ENCODE assay signal across 11 cellular contexts in genomic region chr10:88254091-88254490, GRCh38.
DNase-seq lines count a peak whose midpoint lies in the region; ATAC-seq lines count a peak whose summit lies in the region.
"Had no signal": no experiment of that assay in that cellular context is flagged by ENCODE, and none has a peak within 500 bp of the region (broad histone marks: within the 10 kb centered on the region; RNA-seq: fewer than 3 reads in every experiment).

No MANE protein-coding gene starts in this region.

- intact Hi-C loops in activated CD4-positive, alpha-beta T cell treated with anti-CD3 and anti-CD28 coated beads, Interleukin-2, amount 10 ng/mL, durations not matched to agents 24 days and 14 days (cut with micrococcal nuclease): loop anchor here (2.0 kb wide), 1 partner anchor 17 kb away; no protein-coding TSS in a partner anchor

- H3K4me1 Mint-ChIP-seq in activated CD4-positive, alpha-beta T cell treated with anti-CD3 and anti-CD28 coated beads, Interleukin-2, amount 10 ng/mL, durations not matched to agents 24 days and 14 days: peaks cover 11% of the 10 kb centered on the region
- H3K4me1 Mint-ChIP-seq in stimulated activated naive CD8-positive, alpha-beta T cell treated with anti-CD3 and anti-CD28 coated beads, Interleukin-15, amount 100 ng/mL, for 72 hours: peaks cover 7% of the 10 kb centered on the region

- peak overlapping the region; percentile 25 for H3K27ac Mint-ChIP-seq in activated CD4-positive, alpha-beta T cell treated with anti-CD3 and anti-CD28 coated beads, Interleukin-2, amount 10 ng/mL, durations not matched to agents 24 days and 14 days
- no peak overlapping the region for H3K27ac Mint-ChIP-seq in stimulated activated naive CD8-positive, alpha-beta T cell treated with anti-CD3 and anti-CD28 coated beads, Interleukin-15, amount 100 ng/mL, for 72 hours

- peaks cover 8% of the 10 kb centered on the region for H3K9me3 Mint-ChIP-seq in activated CD4-positive, alpha-beta T cell treated with anti-CD3 and anti-CD28 coated beads, Interleukin-2, amount 10 ng/mL, durations not matched to agents 24 days and 14 days
- no peaks in the 10 kb centered on the region for H3K9me3 Mint-ChIP-seq in stimulated activated naive CD8-positive, alpha-beta T cell treated with anti-CD3 and anti-CD28 coated beads, Interleukin-15, amount 100 ng/mL, for 72 hours

- ATAC-seq in stimulated activated naive CD8-positive, alpha-beta T cell treated with anti-CD3 and anti-CD28 coated beads, Interleukin-15, amount 100 ng/mL, for 72 hours: peak; percentile 87
- no peak for ATAC-seq in GM18511 (IDR thresholded peaks at IDR 0.05; ENCODE audit: unreplicated experiment)

- no peaks in the 10 kb centered on the region for H3K36me3 Mint-ChIP-seq in activated CD4-positive, alpha-beta T cell treated with anti-CD3 and anti-CD28 coated beads, Interleukin-2, amount 10 ng/mL, durations not matched to agents 24 days and 14 days (ENCODE audit: low read depth)

- H3K4me3 Mint-ChIP-seq in activated CD4-positive, alpha-beta T cell treated with anti-CD3 and anti-CD28 coated beads, Interleukin-2, amount 10 ng/mL, durations not matched to agents 24 days and 14 days: no peak overlapping the region
- no peak overlapping the region for H3K4me3 Mint-ChIP-seq in stimulated activated naive CD8-positive, alpha-beta T cell treated with anti-CD3 and anti-CD28 coated beads, Interleukin-15, amount 100 ng/mL, for 72 hours

- DNase-seq in activated CD4-positive, alpha-beta T cell treated with anti-CD3 and anti-CD28 coated beads, Interleukin-2, amount 10 ng/mL, durations not matched to agents 24 days and 14 days: peak; percentile 52
- DNase-seq in activated CD4-positive, alpha-beta T cell treated with anti-CD3 and anti-CD28 coated beads, Interleukin-2, amount 50 U/mL, for 1 hour: no peak
- DNase-seq in NCI-H226 (peak; percentile 74), epithelial cell of prostate (ENCODE audit: low read depth, low spot score) (peak; percentile 68), NCI-H2171 (lab: John Stamatoyannopoulos, UW) (no peak), HuH-7 (ENCODE audit: low spot score) (no peak)
- DNase-seq in stimulated activated naive CD8-positive, alpha-beta T cell treated with anti-CD3 and anti-CD28 coated beads, Interleukin-15, amount 100 ng/mL, for 72 hours: no peak
- DNase-seq: AML-193, heart right ventricle, NCI-H1436 had no signal

- H3K27me3 Mint-ChIP-seq in activated CD4-positive, alpha-beta T cell treated with anti-CD3 and anti-CD28 coated beads, Interleukin-2, amount 10 ng/mL, durations not matched to agents 24 days and 14 days: peaks cover 4% of the 10 kb centered on the region
- no peaks in the 10 kb centered on the region for H3K27me3 Mint-ChIP-seq in stimulated activated naive CD8-positive, alpha-beta T cell treated with anti-CD3 and anti-CD28 coated beads, Interleukin-15, amount 100 ng/mL, for 72 hours

- H3K27ac ChIP-seq in epithelial cell of prostate: no peak overlapping the region

Comparison
In these comparisons a context has a peak if more than half of its experiments do, and no peak if none do; other contexts are left out.
1. DNase-seq: peak in activated CD4-positive, alpha-beta T cell treated with anti-CD3 and anti-CD28 coated beads, Interleukin-2, amount 10 ng/mL, durations not matched to agents 24 days and 14 days (single experiment), NCI-H226 (single experiment) and epithelial cell of prostate (single experiment); none in activated CD4-positive, alpha-beta T cell treated with anti-CD3 and anti-CD28 coated beads, Interleukin-2, amount 50 U/mL, for 1 hour (single experiment), stimulated activated naive CD8-positive, alpha-beta T cell treated with anti-CD3 and anti-CD28 coated beads, Interleukin-15, amount 100 ng/mL, for 72 hours (0 of 2), NCI-H2171 (single experiment) and HuH-7 (single experiment).